ENCODE assay signal across 2 cellular contexts in the genomic region with DNA sequence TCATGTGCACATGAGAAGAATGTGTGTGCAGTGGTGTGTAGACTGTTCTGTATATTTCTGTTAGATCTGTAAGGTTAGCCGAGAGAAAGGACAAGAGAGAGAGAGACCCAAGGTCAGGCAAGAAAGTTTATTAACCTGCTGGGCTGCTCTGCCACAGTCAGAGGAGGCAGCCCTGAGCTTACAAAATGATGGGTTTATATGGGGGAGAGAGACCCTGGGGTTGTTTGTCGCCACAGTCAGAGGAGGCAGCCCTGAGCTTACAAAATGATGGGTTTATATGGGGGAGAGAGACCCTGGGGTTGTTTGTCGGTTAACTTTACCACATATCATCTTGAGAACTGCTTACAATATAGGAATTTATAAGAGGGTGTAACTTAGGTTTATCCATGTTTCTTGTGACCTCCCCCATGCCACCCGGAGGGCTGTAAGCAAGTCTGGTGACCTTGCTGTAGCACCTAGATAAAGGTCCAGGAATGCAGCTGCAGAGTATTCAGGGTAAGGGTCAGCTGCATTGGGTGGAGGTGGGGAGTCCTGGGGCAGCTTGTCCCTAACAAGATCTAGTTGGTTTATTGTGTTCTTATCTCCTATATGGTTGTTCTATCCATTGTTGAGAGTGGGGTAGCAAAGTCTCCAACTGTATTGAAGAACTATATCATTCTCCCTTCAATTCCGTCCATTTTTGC.
A peak's percentile ranks its signal among the peaks of the same experiment; 100 is the strongest.
TF ChIP-seq lines count a peak whose summit lies in the region.

No MANE protein-coding gene starts in this region.

TF ChIP-seq in HepG2, 621 proteins besides CTCF, POLR2A, EP300 and RAD21:
- peak; percentile 37 for TF ChIP-seq TEAD3 (CRISPR knock-in tag; optimal IDR thresholded peaks at IDR 0.05; ENCODE audit: borderline replicate concordance)
- peak; percentile 85 for TF ChIP-seq PPARG (CRISPR knock-in tag; conservative IDR thresholded peaks at IDR 0.05)
- peak; percentile 22; the same call in 1 of the 2 replicates for TF ChIP-seq RARA (CRISPR knock-in tag; IDR thresholded peaks at IDR 0.05)
- TF ChIP-seq SOX13 (IDR thresholded peaks at IDR 0.05), result no peak
- TF ChIP-seq SOX13 (CRISPR knock-in tag; conservative IDR thresholded peaks at IDR 0.05 in 1 of 2, IDR thresholded peaks at IDR 0.05 in 1 of 2), result no peak

TF ChIP-seq in WTC11, 78 proteins besides CTCF, POLR2A, EP300 and RAD21:
- TF ChIP-seq ESRRA (CRISPR knock-in tag; IDR thresholded peaks at IDR 0.05; ENCODE audit: borderline replicate concordance), result no peak
- no peak for TF ChIP-seq EMX1 (CRISPR knock-in tag; IDR thresholded peaks at IDR 0.05)
- no peak for TF ChIP-seq GRHL2 (CRISPR knock-in tag; IDR thresholded peaks at IDR 0.05; ENCODE audit: insufficient replicate concordance, severe bottlenecking)
- no peak for TF ChIP-seq TEAD4 (CRISPR knock-in tag; IDR thresholded peaks at IDR 0.05)
TF ChIP-seq in WTC11: peak in this region for 0.
